13 cellular contexts compared by ENCODE assay signal in the genomic region with DNA sequence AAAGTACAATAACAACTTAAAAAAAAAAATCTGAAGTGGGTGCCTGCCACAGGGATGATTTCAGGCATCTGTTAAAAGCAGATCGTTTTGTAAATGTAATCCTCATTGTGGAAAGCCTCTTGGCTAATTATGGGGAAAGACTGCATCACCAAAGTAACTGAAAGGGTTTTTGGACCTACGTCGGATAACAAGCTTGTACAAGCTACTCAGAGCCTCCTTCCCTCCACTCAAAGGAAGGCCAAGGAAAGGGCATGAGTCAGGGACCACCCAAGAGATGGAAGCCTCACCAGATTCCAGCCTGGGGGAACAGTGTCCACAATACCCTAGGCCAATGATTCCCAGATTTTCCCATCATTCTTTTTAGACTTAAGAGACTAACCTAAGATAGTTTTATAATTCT.
A peak's percentile ranks its signal among the peaks of the same experiment; 100 is the strongest.
DNase-seq lines count a peak whose midpoint lies in the region; ATAC-seq and TF ChIP-seq lines count a peak whose summit lies in the region.
"Had no signal": no experiment of that assay in that cellular context is flagged by ENCODE, and none has a peak within 500 bp of the region (broad histone marks: within the 10 kb centered on the region; RNA-seq: fewer than 3 reads in every experiment).

No MANE protein-coding gene starts in this region.

- 69 to 84% (median 76%) methylated on average over 3 of the region's 3 CpGs for WGBS in adrenal gland, 4 donors

- ATAC-seq in foreskin keratinocyte (peak; percentile 17), GM18867 (IDR thresholded peaks at IDR 0.05; ENCODE audit: unreplicated experiment) (no peak)
- ATAC-seq: GM23338; naive thymus-derived CD8-positive, alpha-beta T cell had no signal

- H3K4me3 ChIP-seq in adrenal gland (no peak overlapping the region), skeletal muscle cell (ENCODE audit: low read depth, low read length) (no peak overlapping the region)
- H3K4me3 ChIP-seq: GM23338 had no signal

- no peaks in the 10 kb centered on the region for H3K9me3 ChIP-seq in adrenal gland (replicated peaks in 1 of 3)

- H3K36me3 ChIP-seq in adrenal gland (replicated peaks in 1 of 2) = peaks cover 0 to 6% of the 10 kb centered on the region in 2 donors

- no peak for TF ChIP-seq POLR2A in adrenal gland (IDR thresholded peaks at IDR 0.05)

- DNase-seq in GM03348 (ENCODE audit: low spot score) (peak; percentile 12), adrenal gland (no peak), foreskin keratinocyte (peak in 1 of 2 donors; percentile 52), skeletal muscle cell (ENCODE audit: low read depth) (peak; percentile 25), caudate nucleus (lab: John Stamatoyannopoulos, UW) (no peak), NCI-H1092 (lab: John Stamatoyannopoulos, UW) (no peak), NCI-H69 (lab: John Stamatoyannopoulos, UW) (no peak)
- DNase-seq: GF-D8; immature natural killer cell; naive thymus-derived CD8-positive, alpha-beta T cell; NCI-H1694 had no signal

- peaks cover 4 to 11% of the 10 kb centered on the region in 2 donors for H3K4me1 ChIP-seq in adrenal gland (replicated peaks in 1 of 2)
- H3K4me1 ChIP-seq in foreskin keratinocyte = peaks cover 17% of the 10 kb centered on the region

- intact Hi-C loops in adrenal gland (cut with DNase I) = loop anchor here in 1 of 2 donors (10.0 kb wide), 1 partner anchor 194 kb away; no protein-coding TSS in a partner anchor

- H3K27ac ChIP-seq in adrenal gland = peak overlapping the region in 4 of 5 donors; percentile 7 to 70 (median 46)
- no peak overlapping the region for H3K27ac ChIP-seq in foreskin keratinocyte
- no peak overlapping the region for H3K27ac ChIP-seq in caudate nucleus (ENCODE audit: low read depth, low read length)

- no peaks in the 10 kb centered on the region for H3K27me3 ChIP-seq in adrenal gland
- no peaks in the 10 kb centered on the region for H3K27me3 ChIP-seq in foreskin keratinocyte

- TF ChIP-seq CTCF in adrenal gland (IDR thresholded peaks at IDR 0.05) (no peak), foreskin keratinocyte (conservative IDR thresholded peaks at IDR 0.05) (no peak)

Comparison
In these comparisons a context has a peak if more than half of its experiments do, and no peak if none do; other contexts are left out.
1. DNase-seq: peak in GM03348 (single experiment) and skeletal muscle cell (single experiment); none in adrenal gland (0 of 7), caudate nucleus (0 of 61), NCI-H1092 (single experiment) and NCI-H69 (single experiment).
2. H3K27ac ChIP-seq: peak in adrenal gland (4 of 5); none in foreskin keratinocyte (single experiment) and caudate nucleus (single experiment).